In the genomic region with DNA sequence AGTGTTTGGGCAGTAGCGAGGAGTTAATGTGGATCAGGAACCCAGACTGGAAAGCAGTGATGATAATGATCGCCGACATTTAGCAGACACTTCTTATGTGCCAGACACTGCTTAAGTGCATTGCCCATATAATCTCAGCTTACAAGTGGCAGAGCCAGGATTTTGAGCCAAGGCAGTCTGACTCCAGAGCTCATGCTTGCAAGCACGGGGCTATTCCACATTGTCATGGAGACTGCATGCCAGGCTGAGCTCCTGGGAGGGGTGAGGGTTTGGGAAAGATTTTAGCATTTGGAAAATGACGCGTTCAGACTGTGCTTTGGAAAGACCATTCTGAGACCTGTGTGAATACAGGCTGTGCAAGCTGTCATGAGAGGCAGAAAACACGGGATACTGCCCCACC, we compare ENCODE assay signal across 1 cellular context.
A peak's percentile ranks its signal among the peaks of the same experiment; 100 is the strongest.
TF ChIP-seq lines count a peak whose summit lies in the region.

No MANE protein-coding gene starts in this region.

TF ChIP-seq in SK-N-SH, 30 proteins besides CTCF, POLR2A, EP300 and RAD21 (continued from another document):
- TF ChIP-seq, protein P1, sequence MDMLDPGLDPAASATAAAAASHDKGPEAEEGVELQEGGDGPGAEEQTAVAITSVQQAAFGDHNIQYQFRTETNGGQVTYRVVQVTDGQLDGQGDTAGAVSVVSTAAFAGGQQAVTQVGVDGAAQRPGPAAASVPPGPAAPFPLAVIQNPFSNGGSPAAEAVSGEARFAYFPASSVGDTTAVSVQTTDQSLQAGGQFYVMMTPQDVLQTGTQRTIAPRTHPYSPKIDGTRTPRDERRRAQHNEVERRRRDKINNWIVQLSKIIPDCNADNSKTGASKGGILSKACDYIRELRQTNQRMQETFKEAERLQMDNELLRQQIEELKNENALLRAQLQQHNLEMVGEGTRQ (IDR thresholded peaks at IDR 0.05; ENCODE audit: borderline replicate concordance, low read depth, low read length), result no peak
- 0 out of 2 replicates have a peak, but pooled peaks have one; percentile 11 for TF ChIP-seq JUND (IDR thresholded peaks at IDR 0.05)
- no peak for TF ChIP-seq TAF1 (IDR thresholded peaks at IDR 0.05; ENCODE audit: borderline replicate concordance, low read depth, low read length)
- TF ChIP-seq FOSL2 (IDR thresholded peaks at IDR 0.05; ENCODE audit: borderline replicate concordance, low read depth), result no peak
- no peak; the same call in 1 of the 2 replicates for TF ChIP-seq SIN3A (IDR thresholded peaks at IDR 0.05; ENCODE audit: borderline replicate concordance, low read depth, low read length)
- TF ChIP-seq, protein P2, sequence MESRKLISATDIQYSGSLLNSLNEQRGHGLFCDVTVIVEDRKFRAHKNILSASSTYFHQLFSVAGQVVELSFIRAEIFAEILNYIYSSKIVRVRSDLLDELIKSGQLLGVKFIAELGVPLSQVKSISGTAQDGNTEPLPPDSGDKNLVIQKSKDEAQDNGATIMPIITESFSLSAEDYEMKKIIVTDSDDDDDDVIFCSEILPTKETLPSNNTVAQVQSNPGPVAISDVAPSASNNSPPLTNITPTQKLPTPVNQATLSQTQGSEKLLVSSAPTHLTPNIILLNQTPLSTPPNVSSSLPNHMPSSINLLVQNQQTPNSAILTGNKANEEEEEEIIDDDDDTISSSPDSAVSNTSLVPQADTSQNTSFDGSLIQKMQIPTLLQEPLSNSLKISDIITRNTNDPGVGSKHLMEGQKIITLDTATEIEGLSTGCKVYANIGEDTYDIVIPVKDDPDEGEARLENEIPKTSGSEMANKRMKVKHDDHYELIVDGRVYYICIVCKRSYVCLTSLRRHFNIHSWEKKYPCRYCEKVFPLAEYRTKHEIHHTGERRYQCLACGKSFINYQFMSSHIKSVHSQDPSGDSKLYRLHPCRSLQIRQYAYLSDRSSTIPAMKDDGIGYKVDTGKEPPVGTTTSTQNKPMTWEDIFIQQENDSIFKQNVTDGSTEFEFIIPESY (IDR thresholded peaks at IDR 0.05; ENCODE audit: borderline replicate concordance, low read depth), result no peak
- peak; percentile 82 for TF ChIP-seq NFIC (IDR thresholded peaks at IDR 0.05; ENCODE audit: borderline replicate concordance)
- peak; percentile 57 for TF ChIP-seq CHD2 (IDR thresholded peaks at IDR 0.05; ENCODE audit: low read length, partially characterized antibody)
- no peak for TF ChIP-seq NRF1 (IDR thresholded peaks at IDR 0.05; ENCODE audit: low read depth, low read length)
- TF ChIP-seq MEF2A (IDR thresholded peaks at IDR 0.05; ENCODE audit: borderline replicate concordance, low read depth), result no peak
- no peak for TF ChIP-seq ELF1 (IDR thresholded peaks at IDR 0.05)
- peak; percentile 79 for TF ChIP-seq MXI1 (IDR thresholded peaks at IDR 0.05; ENCODE audit: low read depth, low read length)
- TF ChIP-seq GABPA (IDR thresholded peaks at IDR 0.05; ENCODE audit: low read depth), result no peak
- TF ChIP-seq, protein P3, sequence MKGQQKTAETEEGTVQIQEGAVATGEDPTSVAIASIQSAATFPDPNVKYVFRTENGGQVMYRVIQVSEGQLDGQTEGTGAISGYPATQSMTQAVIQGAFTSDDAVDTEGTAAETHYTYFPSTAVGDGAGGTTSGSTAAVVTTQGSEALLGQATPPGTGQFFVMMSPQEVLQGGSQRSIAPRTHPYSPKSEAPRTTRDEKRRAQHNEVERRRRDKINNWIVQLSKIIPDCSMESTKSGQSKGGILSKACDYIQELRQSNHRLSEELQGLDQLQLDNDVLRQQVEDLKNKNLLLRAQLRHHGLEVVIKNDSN (IDR thresholded peaks at IDR 0.05; ENCODE audit: borderline replicate concordance, low read depth), result no peak
- peak; percentile 85 for TF ChIP-seq RCOR1 (IDR thresholded peaks at IDR 0.05; ENCODE audit: low read length)
- TF ChIP-seq, protein P4, sequence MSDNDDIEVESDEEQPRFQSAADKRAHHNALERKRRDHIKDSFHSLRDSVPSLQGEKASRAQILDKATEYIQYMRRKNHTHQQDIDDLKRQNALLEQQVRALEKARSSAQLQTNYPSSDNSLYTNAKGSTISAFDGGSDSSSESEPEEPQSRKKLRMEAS (IDR thresholded peaks at IDR 0.05; ENCODE audit: low read depth), result 0 out of 2 replicates have a peak, but pooled peaks have one; percentile 68
